Comparison of ENCODE assay signal across 1 cellular context in the genomic region with DNA sequence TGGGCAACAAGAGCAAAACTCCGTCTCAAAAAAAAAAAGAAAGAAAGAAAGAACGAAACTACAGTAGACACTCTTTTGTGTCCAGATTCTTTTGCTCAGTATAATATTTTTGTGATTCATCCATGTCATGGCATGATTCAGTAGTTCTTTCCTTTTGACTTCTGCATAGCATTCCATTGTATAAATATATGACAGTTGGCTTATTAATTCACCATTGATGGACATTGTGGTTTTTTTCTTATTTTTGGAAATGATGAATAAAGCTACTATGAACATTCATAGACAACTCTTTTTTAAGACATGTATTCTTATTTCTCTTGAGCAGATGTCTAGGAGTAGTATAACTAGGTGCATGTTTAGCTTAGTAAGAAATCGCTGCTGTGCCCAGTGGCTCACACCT.
TF ChIP-seq lines count a peak whose summit lies in the region.

No MANE protein-coding gene starts in this region.

TF ChIP-seq in IMR-90, 13 proteins besides CTCF, POLR2A, EP300 and RAD21:
- TF ChIP-seq BHLHE40 (IDR thresholded peaks at IDR 0.05; ENCODE audit: low read depth, low read length) (no peak), CEBPB (IDR thresholded peaks at IDR 0.05; ENCODE audit: low read depth, low read length) (no peak), MAZ (IDR thresholded peaks at IDR 0.05; ENCODE audit: borderline replicate concordance, low read depth, low read length) (no peak), NFE2L2 (IDR thresholded peaks at IDR 0.05; ENCODE audit: low read depth, low read length) (peak; percentile 46), MXI1 (IDR thresholded peaks at IDR 0.05; ENCODE audit: borderline replicate concordance, low read depth, low read length) (no peak), MAFK (IDR thresholded peaks at IDR 0.05; ENCODE audit: low read depth, low read length) (no peak)
- TF ChIP-seq, protein P1, sequence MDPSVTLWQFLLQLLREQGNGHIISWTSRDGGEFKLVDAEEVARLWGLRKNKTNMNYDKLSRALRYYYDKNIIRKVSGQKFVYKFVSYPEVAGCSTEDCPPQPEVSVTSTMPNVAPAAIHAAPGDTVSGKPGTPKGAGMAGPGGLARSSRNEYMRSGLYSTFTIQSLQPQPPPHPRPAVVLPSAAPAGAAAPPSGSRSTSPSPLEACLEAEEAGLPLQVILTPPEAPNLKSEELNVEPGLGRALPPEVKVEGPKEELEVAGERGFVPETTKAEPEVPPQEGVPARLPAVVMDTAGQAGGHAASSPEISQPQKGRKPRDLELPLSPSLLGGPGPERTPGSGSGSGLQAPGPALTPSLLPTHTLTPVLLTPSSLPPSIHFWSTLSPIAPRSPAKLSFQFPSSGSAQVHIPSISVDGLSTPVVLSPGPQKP (IDR thresholded peaks at IDR 0.05; ENCODE audit: borderline replicate concordance, low read depth, low read length), result no peak
TF ChIP-seq in IMR-90: peak in this region for 1.
